In the genomic region with DNA sequence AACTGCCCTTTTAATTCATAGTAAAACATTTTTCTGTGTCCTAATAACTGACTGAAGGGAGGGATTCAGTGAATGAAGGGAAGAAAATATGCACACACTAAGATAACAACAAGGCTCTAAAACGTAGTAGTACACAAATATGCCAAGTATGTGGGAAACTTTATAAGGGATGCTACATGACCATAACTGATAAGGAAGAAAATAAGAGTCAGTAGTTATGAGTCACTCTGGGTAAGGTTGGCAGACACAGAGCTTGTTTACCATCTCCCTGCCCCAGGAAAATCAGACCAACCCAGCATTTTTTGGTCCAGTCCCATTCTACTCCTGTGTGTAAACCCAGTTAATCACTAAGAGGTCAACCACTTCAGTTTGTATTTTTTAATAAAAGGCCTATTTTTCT, we compare ENCODE assay signal across 32 cellular contexts.
DNase-seq lines count a peak whose midpoint lies in the region; ATAC-seq, FAIRE-seq and TF ChIP-seq lines count a peak whose summit lies in the region.
"Had no signal": no experiment of that assay in that cellular context is flagged by ENCODE, and none has a peak within 500 bp of the region (broad histone marks: within the 10 kb centered on the region; RNA-seq: fewer than 3 reads in every experiment).

No MANE protein-coding gene starts in this region.

- TF ChIP-seq CTCF in D721Med (IDR thresholded peaks at IDR 0.05; ENCODE audit: insufficient read depth, missing control alignments) (no peak), astrocyte of the spinal cord (IDR thresholded peaks at IDR 0.05; ENCODE audit: low read depth, low read length) (no peak), HepG2 (CRISPR knock-in tag; IDR thresholded peaks at IDR 0.05) (no peak), esophagus muscularis mucosa (IDR thresholded peaks at IDR 0.05) (no peak)

- no TSS peak for BruUV-seq in HepG2 (replicated peaks; lab: Mats Ljungman, UMichigan)

- H3K4me1 ChIP-seq in HepG2 (ENCODE audit: insufficient read depth, low read length) (no peaks in the 10 kb centered on the region), esophagus muscularis mucosa (no peaks in the 10 kb centered on the region)
- H3K4me1 ChIP-seq: A549, SJCRH30, suprapubic skin, upper lobe of right lung had no signal

- in situ Hi-C loops in astrocyte of the spinal cord (cut with HindIII; ENCODE audit: low sequenced_read_pairs): no loop called here
- in situ Hi-C loops in HepG2 (cut with HindIII; ENCODE audit: extremely low pct_ligation_motif_present, low pct_unique_long_range_greater_than_20kb): no loop called here

- intact Hi-C loops in HepG2 (cut with micrococcal nuclease; ENCODE audit: unreplicated experiment) (no loop called here), esophagus muscularis mucosa (cut with DNase I) (no loop called here)

- no peak overlapping the region for H3K27ac ChIP-seq in HepG2 (ENCODE audit: extremely low read length, insufficient read depth, low read length)
- H3K27ac ChIP-seq in esophagus muscularis mucosa (replicated peaks in 1 of 4): no peak overlapping the region
- H3K27ac ChIP-seq: A549, dorsolateral prefrontal cortex, hepatocyte, ovary, SJCRH30, suprapubic skin, upper lobe of right lung had no signal

- WGBS in HepG2 (ENCODE audit: low lambda C conversion rate): 3% methylated on average over 1 of the region's 1 CpG
- 34% methylated on average over 1 of the region's 1 CpG for WGBS in esophagus muscularis mucosa

- POLR2A ChIA-PET in HepG2 (lab: Yijun Ruan, JAX): no interaction called here

- TF ChIP-seq POLR2A in HepG2 (IDR thresholded peaks at IDR 0.05; ENCODE audit: insufficient read depth in 1 of 2, low read depth in 2 of 2, low read length in 2 of 2): no peak
- no peak for TF ChIP-seq POLR2A in esophagus muscularis mucosa (IDR thresholded peaks at IDR 0.05; ENCODE audit: low read depth)

- CTCF ChIA-PET in HepG2 (lab: Yijun Ruan, JAX; ENCODE audit: low intra/inter-chr PET ratio, low total read pairs): no interaction called here

- peak; percentile 56 for FAIRE-seq in D721Med (lab: Jason Lieb, UNC)
- no peak for FAIRE-seq in HepG2 (lab: Jason Lieb, UNC)
- FAIRE-seq: A549, endometrium, small intestine had no signal

- H4K20me1 ChIP-seq in HepG2 (ENCODE audit: insufficient read depth, low read length): no peaks in the 10 kb centered on the region

- H3K36me3 ChIP-seq in HepG2 (replicated peaks in 1 of 2; ENCODE audit: control insufficient read depth in 1 of 2, insufficient read depth in 2 of 2, low read length in 2 of 2) (no peaks in the 10 kb centered on the region), esophagus muscularis mucosa (no peaks in the 10 kb centered on the region)
- H3K36me3 ChIP-seq: ovary, SJCRH30, suprapubic skin, upper lobe of right lung had no signal

- H3K27me3 ChIP-seq in HepG2 (ENCODE audit: control insufficient read depth in 1 of 2, insufficient read depth in 2 of 2, low read length in 2 of 2): no peaks in the 10 kb centered on the region
- no peaks in the 10 kb centered on the region for H3K27me3 ChIP-seq in esophagus muscularis mucosa
- H3K27me3 ChIP-seq: hepatocyte, ovary, SJCRH30, suprapubic skin, upper lobe of right lung had no signal

- H3K9ac ChIP-seq in HepG2 (ENCODE audit: insufficient read depth, low read depth, low read length): no peak overlapping the region

- H3K4me3 ChIP-seq in astrocyte of the spinal cord (ENCODE audit: low read depth, low read length) (no peak overlapping the region), HepG2 (replicated peaks in 1 of 3; ENCODE audit: insufficient read depth in 1 of 3, low read depth in 2 of 3, low read length in 3 of 3) (no peak overlapping the region), esophagus muscularis mucosa (no peak overlapping the region)
- H3K4me3 ChIP-seq: A549, dorsolateral prefrontal cortex, GM23338, hepatocyte, ovary, SJCRH30, suprapubic skin, upper lobe of right lung had no signal

- no peak overlapping the region for H2AFZ ChIP-seq in HepG2 (ENCODE audit: low read length)
- H2AFZ ChIP-seq: GM23338, hepatocyte had no signal

- DNase-seq in D721Med (ENCODE audit: insufficient read length, low spot score) (no peak), OCI-M1 (lab: John Stamatoyannopoulos, UW) (peak; percentile 31), astrocyte of the spinal cord (ENCODE audit: low read depth, low spot score) (peak; percentile 26), non-pigmented ciliary epithelial cell (ENCODE audit: low read depth) (peak; percentile 26), HepG2 (ENCODE audit: low spot score) (no peak), esophagus muscularis mucosa (ENCODE audit: extremely low spot score) (no peak), SIG-M5 treated with dmso at 0.1 percent for 504 hours (lab: John Stamatoyannopoulos, UW; ENCODE audit: unreplicated experiment) (no peak)
- DNase-seq: activated CD4-positive, alpha-beta T cell treated with anti-CD3 and anti-CD28 coated beads, Interleukin-2, amount 50 U/mL, for 4 hours; activated CD4-positive, CD25-positive, alpha-beta regulatory T cell; activated T-cell treated with anti-CD3 and anti-CD28 coated beads, Interleukin-2, amount 50 U/mL, for 72 hours; CD4-positive, CD25-positive, alpha-beta regulatory T cell; DND-41; dorsolateral prefrontal cortex; GF-D8; HFFc6; left cardiac atrium; NCI-H1417 treated with DMSO at 0.1 percent for 48 hours; NCI-H2081; NCI-H345; NCI-H748 treated with DMSO at 0.1 percent for 48 hours; nephron progenitor cell; ovary; SJCRH30; small intestine; stimulated activated naive CD4-positive, alpha-beta T cell treated with Interleukin-2 at 50 U/mL for 16 hours; upper lobe of right lung had no signal

- TF ChIP-seq RAD21 in HepG2 (CRISPR knock-in tag; IDR thresholded peaks at IDR 0.05): no peak

- TF ChIP-seq EP300 in HepG2 (IDR thresholded peaks at IDR 0.05; ENCODE audit: low read depth in 2 of 2, low read length in 2 of 2) (no peak), HepG2 (CRISPR knock-in tag; IDR thresholded peaks at IDR 0.05; ENCODE audit: borderline replicate concordance) (no peak), esophagus muscularis mucosa (IDR thresholded peaks at IDR 0.05) (no peak)

- no peak for ATAC-seq in GM21423 (IDR thresholded peaks at IDR 0.05; ENCODE audit: unreplicated experiment)
- ATAC-seq in HepG2: no peak
- ATAC-seq: A549; activated T-cell treated with anti-CD3 and anti-CD28 coated beads, Interleukin-2, amount 50 U/mL, for 72 hours; GM23338; upper lobe of right lung had no signal

- no peaks in the 10 kb centered on the region for H3K79me2 ChIP-seq in HepG2 (ENCODE audit: insufficient read depth, low read length)
- H3K79me2 ChIP-seq: hepatocyte had no signal

- H3K9me3 ChIP-seq in HepG2 (ENCODE audit: low read length): no peaks in the 10 kb centered on the region
- peaks cover 0 to 3% (median 0%) of the 10 kb centered on the region in 4 donors for H3K9me3 ChIP-seq in esophagus muscularis mucosa
- H3K9me3 ChIP-seq: A549, ovary, SJCRH30, suprapubic skin, upper lobe of right lung had no signal

- H3K4me2 ChIP-seq in HepG2 (ENCODE audit: low read depth, low read length): no peak overlapping the region
- H3K4me2 ChIP-seq: A549, GM23338, hepatocyte had no signal

TF ChIP-seq in HepG2, 621 proteins besides CTCF, POLR2A, EP300 and RAD21 (continues in another document):
- TF ChIP-seq, protein P1, sequence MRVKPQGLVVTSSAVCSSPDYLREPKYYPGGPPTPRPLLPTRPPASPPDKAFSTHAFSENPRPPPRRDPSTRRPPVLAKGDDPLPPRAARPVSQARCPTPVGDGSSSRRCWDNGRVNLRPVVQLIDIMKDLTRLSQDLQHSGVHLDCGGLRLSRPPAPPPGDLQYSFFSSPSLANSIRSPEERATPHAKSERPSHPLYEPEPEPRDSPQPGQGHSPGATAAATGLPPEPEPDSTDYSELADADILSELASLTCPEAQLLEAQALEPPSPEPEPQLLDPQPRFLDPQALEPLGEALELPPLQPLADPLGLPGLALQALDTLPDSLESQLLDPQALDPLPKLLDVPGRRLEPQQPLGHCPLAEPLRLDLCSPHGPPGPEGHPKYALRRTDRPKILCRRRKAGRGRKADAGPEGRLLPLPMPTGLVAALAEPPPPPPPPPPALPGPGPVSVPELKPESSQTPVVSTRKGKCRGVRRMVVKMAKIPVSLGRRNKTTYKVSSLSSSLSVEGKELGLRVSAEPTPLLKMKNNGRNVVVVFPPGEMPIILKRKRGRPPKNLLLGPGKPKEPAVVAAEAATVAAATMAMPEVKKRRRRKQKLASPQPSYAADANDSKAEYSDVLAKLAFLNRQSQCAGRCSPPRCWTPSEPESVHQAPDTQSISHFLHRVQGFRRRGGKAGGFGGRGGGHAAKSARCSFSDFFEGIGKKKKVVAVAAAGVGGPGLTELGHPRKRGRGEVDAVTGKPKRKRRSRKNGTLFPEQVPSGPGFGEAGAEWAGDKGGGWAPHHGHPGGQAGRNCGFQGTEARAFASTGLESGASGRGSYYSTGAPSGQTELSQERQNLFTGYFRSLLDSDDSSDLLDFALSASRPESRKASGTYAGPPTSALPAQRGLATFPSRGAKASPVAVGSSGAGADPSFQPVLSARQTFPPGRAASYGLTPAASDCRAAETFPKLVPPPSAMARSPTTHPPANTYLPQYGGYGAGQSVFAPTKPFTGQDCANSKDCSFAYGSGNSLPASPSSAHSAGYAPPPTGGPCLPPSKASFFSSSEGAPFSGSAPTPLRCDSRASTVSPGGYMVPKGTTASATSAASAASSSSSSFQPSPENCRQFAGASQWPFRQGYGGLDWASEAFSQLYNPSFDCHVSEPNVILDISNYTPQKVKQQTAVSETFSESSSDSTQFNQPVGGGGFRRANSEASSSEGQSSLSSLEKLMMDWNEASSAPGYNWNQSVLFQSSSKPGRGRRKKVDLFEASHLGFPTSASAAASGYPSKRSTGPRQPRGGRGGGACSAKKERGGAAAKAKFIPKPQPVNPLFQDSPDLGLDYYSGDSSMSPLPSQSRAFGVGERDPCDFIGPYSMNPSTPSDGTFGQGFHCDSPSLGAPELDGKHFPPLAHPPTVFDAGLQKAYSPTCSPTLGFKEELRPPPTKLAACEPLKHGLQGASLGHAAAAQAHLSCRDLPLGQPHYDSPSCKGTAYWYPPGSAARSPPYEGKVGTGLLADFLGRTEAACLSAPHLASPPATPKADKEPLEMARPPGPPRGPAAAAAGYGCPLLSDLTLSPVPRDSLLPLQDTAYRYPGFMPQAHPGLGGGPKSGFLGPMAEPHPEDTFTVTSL (CRISPR knock-in tag; IDR thresholded peaks at IDR 0.05; ENCODE audit: borderline replicate concordance): no peak
- TF ChIP-seq ATF1 (CRISPR knock-in tag; IDR thresholded peaks at IDR 0.05) (no peak), ISL2 (CRISPR knock-in tag; IDR thresholded peaks at IDR 0.05) (no peak), ZNF724P (CRISPR knock-in tag; IDR thresholded peaks at IDR 0.05; ENCODE audit: borderline replicate concordance) (no peak), THAP11 (CRISPR knock-in tag; IDR thresholded peaks at IDR 0.05) (no peak), PHF8 (CRISPR knock-in tag; IDR thresholded peaks at IDR 0.05) (no peak), RNF2 (conservative IDR thresholded peaks at IDR 0.05; ENCODE audit: low read depth) (no peak), ZNF260 (CRISPR knock-in tag; IDR thresholded peaks at IDR 0.05; ENCODE audit: borderline replicate concordance, low read depth) (no peak), SMAD3 (CRISPR knock-in tag; IDR thresholded peaks at IDR 0.05) (no peak), ZNF749 (CRISPR knock-in tag; IDR thresholded peaks at IDR 0.05; ENCODE audit: borderline replicate concordance) (no peak)

Comparison
In these comparisons a context has a peak if more than half of its experiments do, and no peak if none do; other contexts are left out.
1. DNase-seq: peak in OCI-M1 (single experiment), astrocyte of the spinal cord (single experiment) and non-pigmented ciliary epithelial cell (single experiment); none in D721Med (single experiment), HepG2 (single experiment), esophagus muscularis mucosa (single experiment) and SIG-M5 treated with dmso at 0.1 percent for 504 hours (single experiment).